ENCODE assay signal across 8 cellular contexts in genomic region chr20:48722002-48722731, GRCh38.
DNase-seq lines count a peak whose midpoint lies in the region; ATAC-seq and TF ChIP-seq lines count a peak whose summit lies in the region.

No MANE protein-coding gene starts in this region.

- H3K36me3 ChIP-seq in mucosa of descending colon (ENCODE audit: low read depth), result no peaks in the 10 kb centered on the region

- peak; percentile 43 for DNase-seq in AG20443 (ENCODE audit: low spot score)
- DNase-seq in HL-60 (ENCODE audit: low read depth in 1 of 2, low spot score in 1 of 2), result peak; percentile 81 to 94
- DNase-seq in cardiac fibroblast (ENCODE audit: low read depth in 2 of 2), result peak; percentile 84 to 85
- DNase-seq in mucosa of descending colon, result peak in 1 of 3 donors; percentile 44
- DNase-seq in activated gamma-delta T cell treated with Interleukin-2 at 50 U/mL for 16 hours, result no peak
- DNase-seq in activated effector memory CD4-positive, alpha-beta T cell treated with anti-CD3 and anti-CD28 coated beads, Interleukin-2, amount 50 U/mL, for 16 hours, result no peak
- DNase-seq in NCI-H774 (lab: John Stamatoyannopoulos, UW), result no peak

- H3K4me3 ChIP-seq in HL-60 (replicated peaks; ENCODE audit: insufficient read depth, low read length), result no peak overlapping the region
- H3K4me3 ChIP-seq in cardiac fibroblast (replicated peaks in 1 of 2; ENCODE audit: low read depth in 2 of 2, low read length in 2 of 2), result no peak overlapping the region
- no peak overlapping the region for H3K4me3 ChIP-seq in mucosa of descending colon

- TF ChIP-seq CTCF in HL-60 (IDR thresholded peaks at IDR 0.05; ENCODE audit: insufficient read depth, low read length) (no peak), cardiac fibroblast (IDR thresholded peaks at IDR 0.05; ENCODE audit: low read depth, low read length) (no peak), mucosa of descending colon (IDR thresholded peaks at IDR 0.05) (no peak)

- ATAC-seq in mucosa of descending colon (peak; percentile 41), HG03039 (IDR thresholded peaks at IDR 0.05; ENCODE audit: unreplicated experiment) (no peak)

- peak overlapping the region; percentile 83 for H3K27ac ChIP-seq in HL-60 (replicated peaks)

- peaks cover 18% of the 10 kb centered on the region for H3K4me1 ChIP-seq in mucosa of descending colon (ENCODE audit: low read depth)

- intact Hi-C loops in mucosa of descending colon (cut with DNase I, micrococcal nuclease), result no loop called here

- no peaks in the 10 kb centered on the region for H3K9me3 ChIP-seq in mucosa of descending colon

- no peaks in the 10 kb centered on the region for H3K27me3 ChIP-seq in HL-60 (ENCODE audit: insufficient read depth, poor library complexity, severe bottlenecking)

Comparison
In these comparisons a context has a peak if more than half of its experiments do, and no peak if none do; other contexts are left out.
1. DNase-seq: peak in AG20443 (single experiment), HL-60 (2 of 2) and cardiac fibroblast (2 of 2); none in activated gamma-delta T cell treated with Interleukin-2 at 50 U/mL for 16 hours (single experiment), activated effector memory CD4-positive, alpha-beta T cell treated with anti-CD3 and anti-CD28 coated beads, Interleukin-2, amount 50 U/mL, for 16 hours (single experiment) and NCI-H774 (single experiment).